ENCODE assay signal across 9 cellular contexts in genomic region chr3:170584585-170585007, GRCh38. TPM values are rescaled to one million over a fixed set of nuclear protein-coding genes. Genes with fewer than 3 reads are reported as not detected.
DNase-seq lines count a peak whose midpoint lies in the region; ATAC-seq, FAIRE-seq and TF ChIP-seq lines count a peak whose summit lies in the region.
"Had no signal": no experiment of that assay in that cellular context is flagged by ENCODE, and none has a peak within 500 bp of the region (broad histone marks: within the 10 kb centered on the region; RNA-seq: fewer than 3 reads in every experiment).

No MANE protein-coding gene starts in this region.

- DNase-seq in NCI-H510A treated with DMSO at 0.1 percent for 48 hours (lab: John Stamatoyannopoulos, UW) (peak; percentile 37), NCI-H510A (lab: John Stamatoyannopoulos, UW) (no peak), NCI-H69 (lab: John Stamatoyannopoulos, UW) (peak; percentile 58), glutamatergic neuron (peak; percentile 27), pancreas (peak; percentile 46 to 90 (median 70)), SW480 (ENCODE audit: low spot score) (no peak)
- peak; percentile 27 for DNase-seq in activated naive CD4-positive, alpha-beta T cell treated with Interleukin-2 at 50 U/mL for 16 hours

- peak overlapping the region; percentile 78 for H3K4me3 Mint-ChIP-seq in glutamatergic neuron (ENCODE audit: unreplicated experiment)

- no peak overlapping the region for H3K27ac ChIP-seq in pancreas
- H3K27ac ChIP-seq: C4-2B had no signal

- TF ChIP-seq CTCF in glutamatergic neuron (IDR thresholded peaks at IDR 0.05; ENCODE audit: partially characterized antibody, unreplicated experiment), result no peak
- no peak for TF ChIP-seq CTCF in pancreas (IDR thresholded peaks at IDR 0.05)

- no peak overlapping the region for H3K4me3 ChIP-seq in pancreas

- H3K9me3 Mint-ChIP-seq in glutamatergic neuron (ENCODE audit: unreplicated experiment), result peaks cover 5% of the 10 kb centered on the region

- FAIRE-seq in pancreas (lab: Jason Lieb, UNC), result no peak

- no peak overlapping the region for H3K27ac Mint-ChIP-seq in glutamatergic neuron (ENCODE audit: unreplicated experiment)

- peaks cover 0 to 40% (median 9%) of the 10 kb centered on the region in 4 donors for H3K27me3 ChIP-seq in pancreas

- peaks cover 15% of the 10 kb centered on the region for H3K4me1 Mint-ChIP-seq in glutamatergic neuron (ENCODE audit: low read depth, unreplicated experiment)

- H3K36me3 ChIP-seq in pancreas, result no peaks in the 10 kb centered on the region

- peak; percentile 83 to 99 (median 89) for ATAC-seq in pancreas
- ATAC-seq in HG02840 (IDR thresholded peaks at IDR 0.05; ENCODE audit: low FRiP score, unreplicated experiment), result no peak

- intact Hi-C loops in pancreas (cut with DNase I), result no loop called here

- H3K9me3 ChIP-seq in pancreas, result no peaks in the 10 kb centered on the region

- WGBS in pancreas, 2 donors, result 2 to 4% methylated on average over 17 to 20 of the region's 20 CpGs

- H3K36me3 Mint-ChIP-seq in glutamatergic neuron (ENCODE audit: unreplicated experiment), result peaks cover 5% of the 10 kb centered on the region

- H3K4me1 ChIP-seq in pancreas, result no peaks in the 10 kb centered on the region

- H3K27me3 Mint-ChIP-seq in glutamatergic neuron (ENCODE audit: unreplicated experiment), result peaks cover 12% of the 10 kb centered on the region

RNA-seq across cellular contexts. Expression of gene SLC7A14, which starts 1.3 kb away (rescaled TPM):
- total RNA-seq in glutamatergic neuron (ENCODE audit: unreplicated experiment) (6.2 TPM), pancreas (under 1 TPM; 0.09 to 0.73 (median 0.20) TPM)
- polyA plus RNA-seq in pancreas, result 1 to 10 TPM in 1 of 2 donors, under 1 TPM in 1; 0.11 to 1.9 TPM

Comparison
In these comparisons a context has a peak if more than half of its experiments do, and no peak if none do; other contexts are left out.
1. DNase-seq: peak in NCI-H510A treated with DMSO at 0.1 percent for 48 hours (single experiment), NCI-H69 (single experiment), activated naive CD4-positive, alpha-beta T cell treated with Interleukin-2 at 50 U/mL for 16 hours (single experiment), glutamatergic neuron (single experiment) and pancreas (6 of 6); none in NCI-H510A (single experiment) and SW480 (single experiment).